In the genomic region with DNA sequence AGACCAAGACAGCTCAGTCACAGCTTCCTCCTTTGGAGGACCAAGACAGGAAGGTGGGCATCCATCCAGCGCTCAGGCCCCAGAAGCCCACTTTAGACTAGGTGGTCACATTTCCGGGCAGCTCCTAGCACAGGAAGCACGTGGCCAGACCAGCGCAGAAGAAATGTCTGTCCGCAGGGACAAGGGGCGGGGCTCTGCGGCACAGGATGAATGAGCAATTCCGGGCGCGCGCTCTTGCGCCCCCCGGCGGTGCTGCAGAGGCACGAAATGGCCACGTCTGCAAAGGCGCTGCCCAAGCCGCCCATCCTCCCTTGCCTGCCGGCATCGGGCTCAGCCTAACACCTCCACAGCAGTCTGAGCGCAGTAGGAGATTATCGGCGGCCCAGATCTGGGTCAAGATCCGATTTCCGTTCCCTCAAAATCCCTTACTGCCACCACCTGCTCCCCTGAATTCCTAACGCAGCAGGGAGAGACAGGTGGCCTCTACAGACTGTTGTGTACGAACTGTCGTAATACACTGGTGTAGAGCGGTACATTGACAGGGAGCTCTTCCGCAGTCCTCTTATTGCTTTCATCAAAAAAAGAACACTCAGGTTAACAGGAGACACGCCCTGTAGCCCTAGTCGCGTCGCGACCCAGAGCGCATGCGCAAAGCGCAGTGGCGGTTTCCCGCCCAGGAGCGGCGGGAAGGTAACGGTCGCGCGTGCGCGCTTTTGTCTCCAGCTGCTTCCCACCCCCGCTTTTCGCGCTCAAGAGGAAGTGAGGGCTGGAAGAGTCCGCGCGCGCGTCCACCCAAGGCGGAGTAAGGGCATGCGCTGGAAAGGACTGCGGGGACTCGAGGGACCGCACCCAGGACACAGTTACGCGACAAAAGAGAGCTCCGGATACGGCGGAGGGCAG, we compare ENCODE assay signal across 8 cellular contexts. TPM values are rescaled to one million over a fixed set of nuclear protein-coding genes. Genes with fewer than 3 reads are reported as not detected.
DNase-seq lines count a peak whose midpoint lies in the region; ATAC-seq and TF ChIP-seq lines count a peak whose summit lies in the region.

No MANE protein-coding gene starts in this region.

- H3K36me3 Mint-ChIP-seq in brain, result peaks cover 41% of the 10 kb centered on the region

- intact Hi-C loops in A673 (cut with micrococcal nuclease; ENCODE audit: unreplicated experiment), result loop anchor here (1.0 to 2.0 kb wide), 2 partner anchors 58 to 103 kb away; partner anchors contain the start of gene TUBA1A

- peak overlapping the region; percentile 96 for H3K9ac ChIP-seq in iPS-15b (ENCODE audit: low read depth, low read length)

- peak overlapping the region; percentile 100 for H3K27ac ChIP-seq in A673 (ENCODE audit: low read depth, low read length, poor library complexity, severe bottlenecking)

- POLR2A ChIA-PET in A673 (lab: Charles Lee; ENCODE audit: low non-redundant PET), result interaction anchor here (0.5 to 1.7 kb wide), 10 partner anchors 20 to 1483 kb away, joined by 3 to 11 read pairs (median 4); partner anchors contain the start of genes DDX23 and TUBA1A

- peaks cover 0 to 3% (median 0%) of the 10 kb centered on the region in 5 experiments for H3K9me3 Mint-ChIP-seq in brain

- no TSS peak for BruUV-seq in A673 (replicated peaks; lab: Mats Ljungman, UMichigan)

- TF ChIP-seq POLR2A in GM18526 (IDR thresholded peaks at IDR 0.05; ENCODE audit: extremely low read depth, insufficient read length), result peak; percentile 65

- peak; percentile 94 for DNase-seq in A673 (ENCODE audit: low spot score)
- DNase-seq in NCI-H2107 (lab: John Stamatoyannopoulos, UW), result peak; percentile 86
- peak; percentile 93 for DNase-seq in UCSD-AML1 (lab: John Stamatoyannopoulos, UW; ENCODE audit: unreplicated experiment)
- DNase-seq in skeletal muscle cell (ENCODE audit: low read depth), result peak; percentile 81

- H3K36me3 ChIP-seq in A673 (ENCODE audit: insufficient read depth, low read length, poor library complexity, severe bottlenecking) (peaks cover 35% of the 10 kb centered on the region), iPS-15b (ENCODE audit: control insufficient read depth, insufficient read depth, low read length) (peaks cover 16% of the 10 kb centered on the region)

- peaks cover 56% of the 10 kb centered on the region for H3K4me1 Mint-ChIP-seq in brain

- H3K4me1 ChIP-seq in A673 (ENCODE audit: insufficient read depth, low read length, poor library complexity, severe bottlenecking) (peaks cover 25% of the 10 kb centered on the region), iPS-15b (ENCODE audit: control insufficient read depth, insufficient read depth, low read length) (peaks cover 8% of the 10 kb centered on the region)

- H3K4me3 ChIP-seq in A673 (ENCODE audit: low read depth, low read length, poor library complexity, severe bottlenecking) (peak overlapping the region; percentile 99), iPS-15b (ENCODE audit: low read depth, low read length) (peak overlapping the region; percentile 99), skeletal muscle cell (ENCODE audit: low read depth, low read length) (peak overlapping the region; percentile 88)

- peak overlapping the region; percentile 96 to 99 (median 98) for H3K4me3 Mint-ChIP-seq in brain

- TF ChIP-seq CTCF in A673 (conservative IDR thresholded peaks at IDR 0.05; ENCODE audit: low read depth, low read length), result peak; percentile 97
- TF ChIP-seq CTCF in brain (conservative IDR thresholded peaks at IDR 0.05), result peak; percentile 82 to 94

- ATAC-seq in HG03066 (IDR thresholded peaks at IDR 0.05; ENCODE audit: low read depth, unreplicated experiment), result peak; percentile 57

- H3K27ac Mint-ChIP-seq in brain, result peak overlapping the region; percentile 94 to 100 (median 99)

- no peaks in the 10 kb centered on the region for H3K27me3 ChIP-seq in A673 (replicated peaks; ENCODE audit: insufficient read depth, low read depth, low read length, poor library complexity)
- H3K27me3 ChIP-seq in iPS-15b (ENCODE audit: control insufficient read depth, insufficient read depth, low read length), result no peaks in the 10 kb centered on the region

- no peaks in the 10 kb centered on the region for H3K9me3 ChIP-seq in A673 (ENCODE audit: low read depth, low read length, poor library complexity, severe bottlenecking)
- no peaks in the 10 kb centered on the region for H3K9me3 ChIP-seq in iPS-15b (ENCODE audit: control insufficient read depth, insufficient read depth, low read length)

- CTCF ChIA-PET in A673 (lab: Charles Lee), result interaction anchor here (0.5 to 1.3 kb wide), 7 partner anchors 9 to 102 kb away, joined by 3 to 11 read pairs (median 3); no protein-coding TSS in a partner anchor

- H3K27me3 Mint-ChIP-seq in brain, result peaks cover 18% of the 10 kb centered on the region

RNA-seq across cellular contexts. Expression of gene TUBA1B, which starts 0.8 kb away (rescaled TPM):
- 3,473 and 3,645 TPM in 2 replicates for total RNA-seq in A673 (2021)
- polyA plus RNA-seq in brain (ENCODE audit: insufficient read depth, low read depth, low replicate concordance), result 3,807 TPM

RNA-seq across cellular contexts. Expression of gene LMBR1L, which starts 19.8 kb away (rescaled TPM):
- total RNA-seq in A673 (2021), result 47.2 and 55.7 TPM in 2 replicates
- 13.9 TPM for polyA plus RNA-seq in brain (ENCODE audit: insufficient read depth, low read depth, low replicate concordance)

RNA-seq across cellular contexts. Expression of gene DHH, which starts 35.8 kb away (rescaled TPM):
- 0.22 and 0.39 TPM in 2 replicates for total RNA-seq in A673 (2021)
- 0.15 TPM for polyA plus RNA-seq in brain (ENCODE audit: insufficient read depth, low read depth, low replicate concordance)

RNA-seq across cellular contexts. Expression of gene TUBA1A, which starts 58.5 kb away (rescaled TPM):
- total RNA-seq in A673 (2021), result 421 and 504 TPM in 2 replicates
- polyA plus RNA-seq in brain (ENCODE audit: insufficient read depth, low read depth, low replicate concordance), result 7,715 TPM

Comparison
In these comparisons a context has a peak if more than half of its experiments do, and no peak if none do; other contexts are left out.
1. Peak in every context shown above with its lines: DNase-seq, ATAC-seq, H3K4me3 ChIP-seq and H3K27ac ChIP-seq.